ENCODE assay signal across 1 cellular context in the genomic region with DNA sequence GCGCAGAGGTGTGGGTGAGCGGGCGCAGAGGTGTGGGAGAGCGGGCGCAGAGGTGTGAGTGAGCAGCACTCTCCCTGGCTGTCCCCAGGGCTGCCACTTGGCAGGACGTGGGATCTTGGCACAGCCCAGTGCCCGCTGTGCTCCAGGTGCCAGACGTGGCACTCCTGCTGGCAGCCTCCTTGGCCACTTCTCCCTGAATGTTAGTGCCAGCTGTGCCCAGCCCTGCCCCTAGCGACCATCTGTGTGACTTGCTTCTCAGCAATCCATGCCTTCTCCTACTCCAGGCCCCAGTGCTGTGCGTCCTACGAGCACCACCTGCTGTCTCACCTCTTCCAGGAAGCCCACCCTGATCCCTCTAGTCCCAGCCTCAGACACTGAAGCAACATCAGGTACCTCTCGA.
TF ChIP-seq lines count a peak whose summit lies in the region.

No MANE protein-coding gene starts in this region.

TF ChIP-seq in GM23338, 12 proteins besides CTCF, POLR2A, EP300 and RAD21 (continued from another document):
- TF ChIP-seq REST (IDR thresholded peaks at IDR 0.05; ENCODE audit: unreplicated experiment): no peak
